2 cellular contexts compared by ENCODE assay signal in the genomic region with DNA sequence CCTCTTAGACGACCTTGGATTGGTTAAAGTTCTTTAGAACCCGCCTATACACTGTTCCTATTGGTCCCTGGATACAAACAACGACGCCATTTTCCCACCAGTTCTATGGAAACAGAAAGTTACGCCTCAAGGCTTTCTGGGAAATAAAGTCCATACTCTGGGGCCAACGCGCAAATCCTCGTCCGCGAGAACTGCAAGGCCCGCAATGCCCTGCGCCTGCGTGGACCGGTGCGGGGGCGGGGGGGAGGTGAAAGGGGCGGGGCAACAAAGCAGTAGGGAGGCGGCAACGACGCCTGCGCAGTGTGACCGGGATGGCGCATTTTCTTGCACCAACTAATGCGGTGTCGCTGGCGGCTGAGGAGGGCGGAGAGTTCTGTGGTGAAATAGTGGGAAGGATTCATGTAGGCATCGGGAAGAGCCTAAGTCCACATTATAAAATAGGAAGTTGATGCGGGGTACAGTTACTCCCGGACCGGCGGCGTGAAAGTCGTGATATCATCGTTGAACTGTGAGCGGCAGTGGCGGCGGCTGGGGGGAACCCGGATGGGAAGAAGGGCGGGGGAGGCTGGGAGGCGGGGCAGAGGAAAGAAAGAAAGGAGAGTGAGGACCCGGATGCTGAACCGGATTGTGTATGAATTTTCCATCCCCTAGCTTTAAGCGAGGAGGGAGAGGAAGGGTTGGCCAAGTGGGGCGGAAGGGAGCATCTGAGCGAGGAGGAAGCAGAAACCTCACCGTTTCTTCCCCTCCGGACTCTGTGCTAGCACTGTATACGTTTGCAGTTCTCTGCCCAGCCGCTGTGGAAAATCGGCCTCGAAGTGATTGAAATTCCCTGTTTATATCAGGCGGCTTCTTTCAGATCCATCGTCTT.
TF ChIP-seq lines count a peak whose summit lies in the region.

A gene (plus strand): TSS at position 300 of the 868 bp plus-strand sequence. CDS start 6,695 bp downstream, outside the sequence.

TF ChIP-seq in HCT116, 20 proteins besides CTCF, POLR2A, EP300 and RAD21 (continued from another document):
- TF ChIP-seq, protein P1, sequence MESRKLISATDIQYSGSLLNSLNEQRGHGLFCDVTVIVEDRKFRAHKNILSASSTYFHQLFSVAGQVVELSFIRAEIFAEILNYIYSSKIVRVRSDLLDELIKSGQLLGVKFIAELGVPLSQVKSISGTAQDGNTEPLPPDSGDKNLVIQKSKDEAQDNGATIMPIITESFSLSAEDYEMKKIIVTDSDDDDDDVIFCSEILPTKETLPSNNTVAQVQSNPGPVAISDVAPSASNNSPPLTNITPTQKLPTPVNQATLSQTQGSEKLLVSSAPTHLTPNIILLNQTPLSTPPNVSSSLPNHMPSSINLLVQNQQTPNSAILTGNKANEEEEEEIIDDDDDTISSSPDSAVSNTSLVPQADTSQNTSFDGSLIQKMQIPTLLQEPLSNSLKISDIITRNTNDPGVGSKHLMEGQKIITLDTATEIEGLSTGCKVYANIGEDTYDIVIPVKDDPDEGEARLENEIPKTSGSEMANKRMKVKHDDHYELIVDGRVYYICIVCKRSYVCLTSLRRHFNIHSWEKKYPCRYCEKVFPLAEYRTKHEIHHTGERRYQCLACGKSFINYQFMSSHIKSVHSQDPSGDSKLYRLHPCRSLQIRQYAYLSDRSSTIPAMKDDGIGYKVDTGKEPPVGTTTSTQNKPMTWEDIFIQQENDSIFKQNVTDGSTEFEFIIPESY (IDR thresholded peaks at IDR 0.05; ENCODE audit: extremely low read depth, insufficient replicate concordance, low read length), result peak; percentile 40
- TF ChIP-seq SIN3A (IDR thresholded peaks at IDR 0.05; ENCODE audit: low read depth), result peak; percentile 79; the same call in 1 of the 2 replicates
- TF ChIP-seq TCF7L2 (IDR thresholded peaks at IDR 0.05; ENCODE audit: borderline replicate concordance, extremely low read depth, insufficient read depth, insufficient read length), result no peak
- no peak; the same call in 1 of the 2 replicates for TF ChIP-seq ELF1 (IDR thresholded peaks at IDR 0.05; ENCODE audit: borderline replicate concordance, low read depth)
- TF ChIP-seq, protein P2, sequence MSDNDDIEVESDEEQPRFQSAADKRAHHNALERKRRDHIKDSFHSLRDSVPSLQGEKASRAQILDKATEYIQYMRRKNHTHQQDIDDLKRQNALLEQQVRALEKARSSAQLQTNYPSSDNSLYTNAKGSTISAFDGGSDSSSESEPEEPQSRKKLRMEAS (IDR thresholded peaks at IDR 0.05), result peak; percentile 3; the same call in 1 of the 2 replicates
- TF ChIP-seq JUND (IDR thresholded peaks at IDR 0.05), result no peak
- TF ChIP-seq CBX3 (IDR thresholded peaks at IDR 0.05; ENCODE audit: low read depth), result peak; percentile 32; the same call in 1 of the 2 replicates
- peak; percentile 94 for TF ChIP-seq SP1 (IDR thresholded peaks at IDR 0.05; ENCODE audit: low read depth)
- peak; percentile 99 for TF ChIP-seq EGR1 (IDR thresholded peaks at IDR 0.05; ENCODE audit: low read depth)
- TF ChIP-seq YY1 (IDR thresholded peaks at IDR 0.05; ENCODE audit: extremely low read depth, insufficient replicate concordance, low read depth, low read length), result peak; percentile 77
- no peak for TF ChIP-seq ZNF274 (IDR thresholded peaks at IDR 0.05; ENCODE audit: low read depth, low read length)

TF ChIP-seq in neural cell, 6 proteins besides CTCF, POLR2A, EP300 and RAD21 (continued from another document):
- TF ChIP-seq EZH2 (IDR thresholded peaks at IDR 0.05; ENCODE audit: borderline replicate concordance, insufficient read depth, low read length, poor library complexity, severe bottlenecking), result no peak
- TF ChIP-seq TAF1 (IDR thresholded peaks at IDR 0.05; ENCODE audit: low read depth), result peak; percentile 81
